1 cellular context compared by ENCODE assay signal in the genomic region with DNA sequence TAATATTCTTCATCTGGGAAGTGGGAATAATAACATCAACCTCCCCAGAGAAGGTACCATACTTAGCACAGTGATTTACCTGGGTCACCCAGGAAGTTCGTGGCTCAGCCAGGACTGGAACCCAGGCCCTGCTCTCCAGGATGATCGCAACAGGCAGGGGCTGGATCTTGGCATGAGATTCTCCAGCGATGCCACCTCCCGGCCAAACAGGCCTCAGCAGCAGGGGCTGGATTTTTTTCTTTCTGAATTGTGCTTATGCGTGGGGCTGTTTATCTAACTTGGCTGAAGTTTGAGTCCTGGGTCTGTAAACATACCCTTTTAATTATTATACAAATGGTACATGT.
TF ChIP-seq lines count a peak whose summit lies in the region.

No MANE protein-coding gene starts in this region.

TF ChIP-seq in HepG2, 621 proteins besides CTCF, POLR2A, EP300 and RAD21 (continued from another document):
- TF ChIP-seq ZGPAT (CRISPR knock-in tag; IDR thresholded peaks at IDR 0.05) = peak; percentile 39; the same call in 1 of the 2 replicates
- no peak for TF ChIP-seq ZHX2 (IDR thresholded peaks at IDR 0.05; ENCODE audit: low read depth)
- TF ChIP-seq ZHX2 (CRISPR knock-in tag; IDR thresholded peaks at IDR 0.05; ENCODE audit: borderline replicate concordance) = no peak
- no peak for TF ChIP-seq ZNF609 (CRISPR knock-in tag; IDR thresholded peaks at IDR 0.05; ENCODE audit: borderline replicate concordance)
- TF ChIP-seq ZNF275 (CRISPR knock-in tag; IDR thresholded peaks at IDR 0.05; ENCODE audit: borderline replicate concordance) = no peak
- TF ChIP-seq KDM1A (CRISPR knock-in tag; IDR thresholded peaks at IDR 0.05) = 0 out of 2 replicates have a peak, but pooled peaks have one; percentile 44
- TF ChIP-seq ZNF891 (CRISPR knock-in tag; IDR thresholded peaks at IDR 0.05) = no peak
- TF ChIP-seq, protein P1, sequence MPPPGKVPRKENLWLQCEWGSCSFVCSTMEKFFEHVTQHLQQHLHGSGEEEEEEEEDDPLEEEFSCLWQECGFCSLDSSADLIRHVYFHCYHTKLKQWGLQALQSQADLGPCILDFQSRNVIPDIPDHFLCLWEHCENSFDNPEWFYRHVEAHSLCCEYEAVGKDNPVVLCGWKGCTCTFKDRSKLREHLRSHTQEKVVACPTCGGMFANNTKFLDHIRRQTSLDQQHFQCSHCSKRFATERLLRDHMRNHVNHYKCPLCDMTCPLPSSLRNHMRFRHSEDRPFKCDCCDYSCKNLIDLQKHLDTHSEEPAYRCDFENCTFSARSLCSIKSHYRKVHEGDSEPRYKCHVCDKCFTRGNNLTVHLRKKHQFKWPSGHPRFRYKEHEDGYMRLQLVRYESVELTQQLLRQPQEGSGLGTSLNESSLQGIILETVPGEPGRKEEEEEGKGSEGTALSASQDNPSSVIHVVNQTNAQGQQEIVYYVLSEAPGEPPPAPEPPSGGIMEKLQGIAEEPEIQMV (CRISPR knock-in tag; IDR thresholded peaks at IDR 0.05; ENCODE audit: low read depth) = no peak
- 0 out of 2 replicates have a peak, but pooled peaks have one; percentile 32 for TF ChIP-seq ZNF331 (CRISPR knock-in tag; IDR thresholded peaks at IDR 0.05)
- TF ChIP-seq, protein P2, sequence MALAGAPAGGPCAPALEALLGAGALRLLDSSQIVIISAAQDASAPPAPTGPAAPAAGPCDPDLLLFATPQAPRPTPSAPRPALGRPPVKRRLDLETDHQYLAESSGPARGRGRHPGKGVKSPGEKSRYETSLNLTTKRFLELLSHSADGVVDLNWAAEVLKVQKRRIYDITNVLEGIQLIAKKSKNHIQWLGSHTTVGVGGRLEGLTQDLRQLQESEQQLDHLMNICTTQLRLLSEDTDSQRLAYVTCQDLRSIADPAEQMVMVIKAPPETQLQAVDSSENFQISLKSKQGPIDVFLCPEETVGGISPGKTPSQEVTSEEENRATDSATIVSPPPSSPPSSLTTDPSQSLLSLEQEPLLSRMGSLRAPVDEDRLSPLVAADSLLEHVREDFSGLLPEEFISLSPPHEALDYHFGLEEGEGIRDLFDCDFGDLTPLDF (CRISPR knock-in tag; IDR thresholded peaks at IDR 0.05) = no peak
- TF ChIP-seq ZNF121 (CRISPR knock-in tag; IDR thresholded peaks at IDR 0.05) = no peak
- no peak for TF ChIP-seq KLF9 (CRISPR knock-in tag; IDR thresholded peaks at IDR 0.05; ENCODE audit: low read depth)
- no peak for TF ChIP-seq TOPORS (CRISPR knock-in tag; IDR thresholded peaks at IDR 0.05)
- TF ChIP-seq ZSCAN31 (CRISPR knock-in tag; IDR thresholded peaks at IDR 0.05; ENCODE audit: low read depth) = peak; percentile 48; the same call in 1 of the 2 replicates
- no peak for TF ChIP-seq IKZF1 (IDR thresholded peaks at IDR 0.05)
- no peak for TF ChIP-seq ZNF484 (CRISPR knock-in tag; IDR thresholded peaks at IDR 0.05; ENCODE audit: borderline replicate concordance, low read depth)
- no peak for TF ChIP-seq TBX3 (IDR thresholded peaks at IDR 0.05; ENCODE audit: borderline replicate concordance)
- peak; percentile 22; the same call in 1 of the 2 replicates for TF ChIP-seq RARA (CRISPR knock-in tag; IDR thresholded peaks at IDR 0.05)
- TF ChIP-seq CCAR2 (optimal IDR thresholded peaks at IDR 0.05; ENCODE audit: low read depth, low read length) = no peak
- no peak for TF ChIP-seq ZIK1 (CRISPR knock-in tag; IDR thresholded peaks at IDR 0.05; ENCODE audit: borderline replicate concordance, low read depth)
- TF ChIP-seq TSC22D2 (CRISPR knock-in tag; IDR thresholded peaks at IDR 0.05; ENCODE audit: borderline replicate concordance) = no peak
- no peak for TF ChIP-seq ZNF18 (CRISPR knock-in tag; IDR thresholded peaks at IDR 0.05; ENCODE audit: insufficient replicate concordance)
- TF ChIP-seq ZSCAN22 (CRISPR knock-in tag; IDR thresholded peaks at IDR 0.05) = no peak
